ENCODE assay signal across 8 cellular contexts in the genomic region with DNA sequence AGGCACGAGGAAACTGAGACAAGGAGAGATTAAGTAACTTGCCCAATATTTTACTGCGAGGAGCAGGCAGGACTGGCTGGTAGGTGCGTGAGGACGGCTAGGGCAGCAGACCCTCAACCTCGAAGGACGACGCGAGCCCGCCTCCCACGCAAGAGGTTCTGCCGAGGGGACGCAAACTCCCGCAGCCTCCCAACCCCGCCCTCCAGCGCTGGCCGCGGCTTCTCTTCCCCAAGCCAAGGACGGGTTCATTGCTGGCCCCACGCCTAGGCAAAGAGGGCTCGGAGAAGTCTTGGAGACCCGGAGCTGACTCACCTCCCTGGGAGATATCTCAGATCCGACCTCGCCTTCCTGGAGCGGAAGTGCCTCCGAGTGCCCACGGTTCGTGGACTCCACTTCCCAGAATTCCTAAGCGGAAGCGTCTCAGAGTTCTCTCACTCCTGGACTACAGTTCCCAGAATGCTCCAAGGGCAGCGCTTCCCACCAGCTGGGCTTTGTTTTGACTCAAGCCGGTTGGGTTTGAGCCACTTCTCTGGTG. TPM values are rescaled to one million over a fixed set of nuclear protein-coding genes. Genes with fewer than 3 reads are reported as not detected.
A peak's percentile ranks its signal among the peaks of the same experiment; 100 is the strongest.
DNase-seq lines count a peak whose midpoint lies in the region; ATAC-seq, FAIRE-seq and TF ChIP-seq lines count a peak whose summit lies in the region.

A gene (minus strand): TSS at position 367 of the 535 bp plus-strand sequence. CDS start 1,621 bp downstream, outside the sequence.

- H3K4me3 ChIP-seq in GM12875 (ENCODE audit: low read depth, low read length) (peak within 1 kb of the TSS; percentile 76), astrocyte (ENCODE audit: insufficient read depth, low read depth, low read length) (peak within 1 kb of the TSS; percentile 92), right cardiac atrium (ENCODE audit: low read length) (peak within 1 kb of the TSS; percentile 81), psoas muscle (peak within 1 kb of the TSS; percentile 92)

- H3K27ac ChIP-seq in astrocyte (ENCODE audit: low read depth, low read length) (peak within 1 kb of the TSS; percentile 67), right cardiac atrium (ENCODE audit: low read length) (peak within 1 kb of the TSS; percentile 22), psoas muscle (peak within 1 kb of the TSS; percentile 82)

- peak within 1 kb of the TSS; percentile 89 for H2AFZ ChIP-seq in astrocyte (ENCODE audit: low read depth, low read length)

- H3K9ac ChIP-seq in astrocyte (ENCODE audit: low read length) = peak within 1 kb of the TSS; percentile 87

- FAIRE-seq in astrocyte (lab: Jason Lieb, UNC) = peak; percentile 98
- peak; percentile 75 for FAIRE-seq in urothelium cell line (lab: Jason Lieb, UNC)

- DNase-seq in NCI-H1436 treated with DMSO at 0.1 percent for 48 hours (lab: John Stamatoyannopoulos, UW) (peak; percentile 48), T-helper 17 cell (peak; percentile 29 to 41 (median 37)), astrocyte (ENCODE audit: low read depth) (peak; percentile 98), right cardiac atrium (peak; percentile 94 to 96 (median 95)), psoas muscle (peak; percentile 92 to 96), urothelium cell line (ENCODE audit: low spot score) (peak; percentile 94)

- TF ChIP-seq CTCF in GM12875 (IDR thresholded peaks at IDR 0.05; ENCODE audit: borderline replicate concordance, insufficient read depth, low read depth, low read length) (no peak), astrocyte (IDR thresholded peaks at IDR 0.05; ENCODE audit: insufficient read depth, low read depth, low read length) (no peak), psoas muscle (IDR thresholded peaks at IDR 0.05) (no peak)

- H3K36me3 Mint-ChIP-seq in T-helper 17 cell (ENCODE audit: low read depth) (peaks cover 6% of the 10 kb centered on the region), astrocyte (ENCODE audit: low read depth, unreplicated experiment) (peaks cover 9% of the 10 kb centered on the region)

- H3K4me3 Mint-ChIP-seq in T-helper 17 cell = peak within 1 kb of the TSS; percentile 88
- peak within 1 kb of the TSS; percentile 92 for H3K4me3 Mint-ChIP-seq in astrocyte (ENCODE audit: unreplicated experiment)

- intact Hi-C loops in right cardiac atrium (cut with DNase I) = no loop called here
- intact Hi-C loops in psoas muscle (cut with DNase I) = loop anchor here (5.0 to 10.0 kb wide), 5 partner anchors 48 to 250 kb away; a partner anchor contains a TSS

- H3K27ac Mint-ChIP-seq in T-helper 17 cell = peak within 1 kb of the TSS; percentile 87
- peak within 1 kb of the TSS; percentile 88 for H3K27ac Mint-ChIP-seq in astrocyte (ENCODE audit: unreplicated experiment)

- H3K27me3 ChIP-seq in astrocyte (ENCODE audit: insufficient read depth, low read length) = no peaks in the 10 kb centered on the region
- no peaks in the 10 kb centered on the region for H3K27me3 ChIP-seq in right cardiac atrium (ENCODE audit: control insufficient read depth, insufficient read depth)
- H3K27me3 ChIP-seq in psoas muscle (ENCODE audit: insufficient read depth in 3 of 3, low read length in 2 of 3) = no peaks in the 10 kb centered on the region

- H3K27me3 Mint-ChIP-seq in T-helper 17 cell (no peaks in the 10 kb centered on the region), astrocyte (ENCODE audit: low read depth, unreplicated experiment) (no peaks in the 10 kb centered on the region)

- no peaks in the 10 kb centered on the region for H3K79me2 ChIP-seq in astrocyte (ENCODE audit: insufficient read depth, low read length)

- WGBS in right cardiac atrium = under 1% methylated on average over 31 of the region's 31 CpGs
- WGBS in psoas muscle, 3 donors = 0 to 1% (median 0%) methylated on average over 31 of the region's 31 CpGs

- H3K4me1 Mint-ChIP-seq in T-helper 17 cell (peaks cover 11% of the 10 kb centered on the region), astrocyte (ENCODE audit: low read depth, unreplicated experiment) (peaks cover 3% of the 10 kb centered on the region)

- H4K20me1 ChIP-seq in astrocyte (ENCODE audit: insufficient read depth, low read length) = no peaks in the 10 kb centered on the region

- peak within 1 kb of the TSS; percentile 91 for H3K4me2 ChIP-seq in astrocyte (ENCODE audit: low read length)

- H3K9me3 ChIP-seq in T-helper 17 cell (ENCODE audit: control insufficient read depth, low read length, poor library complexity, severe bottlenecking) = no peaks in the 10 kb centered on the region
- no peaks in the 10 kb centered on the region for H3K9me3 ChIP-seq in astrocyte (ENCODE audit: insufficient read depth, low read depth, low read length)
- H3K9me3 ChIP-seq in right cardiac atrium (ENCODE audit: control insufficient read depth, low read length) = no peaks in the 10 kb centered on the region
- peaks cover 39% of the 10 kb centered on the region for H3K9me3 ChIP-seq in psoas muscle

- peaks cover 4% of the 10 kb centered on the region for H3K9me3 Mint-ChIP-seq in astrocyte (ENCODE audit: unreplicated experiment)

- H3K36me3 ChIP-seq in astrocyte (ENCODE audit: insufficient read depth, low read length) (no peaks in the 10 kb centered on the region), psoas muscle (ENCODE audit: insufficient read depth in 1 of 2, low read depth in 1 of 2) (peaks cover 0 to 34% of the 10 kb centered on the region in 2 donors)

- H3K4me1 ChIP-seq in astrocyte (ENCODE audit: insufficient read depth, low read length) (no peaks in the 10 kb centered on the region), right cardiac atrium (ENCODE audit: control insufficient read depth, insufficient read depth, low read length) (no peaks in the 10 kb centered on the region), psoas muscle (peaks cover 3% of the 10 kb centered on the region)

- ATAC-seq in HG02763 (IDR thresholded peaks at IDR 0.05; ENCODE audit: unreplicated experiment) (peak; percentile 89), T-helper 17 cell (peak; percentile 99), right cardiac atrium (peak; percentile 100), psoas muscle (peak; percentile 100)

RNA-seq across cellular contexts. Expression of the gene that starts here (rescaled TPM):
- 1 to 10 TPM; 4.2 to 5.3 TPM for total RNA-seq in T-helper 17 cell
- total RNA-seq in astrocyte = 4.8 and 6.4 TPM in 2 replicates
- total RNA-seq in right cardiac atrium = 1 to 10 TPM; 5.0 to 5.2 (median 5.1) TPM
- polyA plus RNA-seq in right cardiac atrium = 3.0 TPM
- total RNA-seq in psoas muscle = 1 to 10 TPM; 1.4 to 2.6 (median 2.1) TPM
- 1 to 10 TPM; 1.1 to 3.2 (median 1.5) TPM for polyA plus RNA-seq in psoas muscle

Comparison
In these comparisons a context has a peak if more than half of its experiments do, and no peak if none do; other contexts are left out.
1. Peak in every context shown above with its lines: DNase-seq, ATAC-seq, H3K4me3 ChIP-seq and H3K27ac ChIP-seq.
2. DNase-seq: peak in every context shown above with its lines; median percentile 98 in astrocyte; 95 in right cardiac atrium; 94 in psoas muscle; 94 in urothelium cell line; 48 in NCI-H1436 treated with DMSO at 0.1 percent for 48 hours; 37 in T-helper 17 cell.
3. H3K27ac ChIP-seq: peak in every context shown above with its lines; median percentile 82 in psoas muscle; 67 in astrocyte; 22 in right cardiac atrium.
4. intact Hi-C loops: an anchor here in psoas muscle (5.0 to 10.0 kb wide); none called in right cardiac atrium.